8 cellular contexts compared by ENCODE assay signal in the genomic region with DNA sequence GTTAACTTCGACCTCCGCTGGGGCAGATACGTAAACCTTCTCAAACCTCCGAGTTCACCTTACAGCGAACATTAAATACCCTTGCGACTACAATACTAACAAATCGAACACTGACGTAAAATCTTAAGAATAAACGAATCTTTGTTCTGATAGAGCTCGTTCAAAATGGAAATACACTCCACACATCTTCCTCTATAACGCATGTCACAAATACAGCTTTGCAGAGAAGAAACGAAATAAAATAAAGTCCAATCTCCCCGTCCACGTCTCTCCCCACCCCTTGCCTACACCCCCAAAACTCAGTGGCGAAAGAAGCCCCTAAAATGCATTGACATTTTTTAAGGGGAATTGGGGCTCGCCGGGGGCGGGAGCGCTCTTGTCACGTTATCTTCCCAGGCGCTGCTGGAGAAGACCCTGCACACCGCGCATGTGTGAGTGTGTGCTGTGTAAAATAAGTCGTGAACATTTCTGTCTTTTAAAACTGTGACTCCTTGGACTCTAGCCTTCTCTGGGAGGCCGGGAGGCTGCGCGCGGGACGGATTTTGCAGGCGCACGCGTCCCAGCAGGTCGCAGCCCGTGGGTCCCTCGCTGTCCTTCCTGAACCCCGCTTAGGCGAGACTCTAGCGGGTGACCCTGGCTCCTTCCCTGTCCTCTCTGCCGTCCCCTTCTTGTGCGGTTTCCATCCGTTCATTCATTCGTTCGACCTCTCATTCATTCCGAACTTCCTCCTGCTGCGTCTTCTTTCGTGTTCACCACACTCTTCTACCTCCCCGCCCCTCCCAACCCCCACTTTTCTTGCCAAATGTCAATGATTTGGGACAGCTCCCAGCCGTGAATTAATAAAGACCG. TPM values are rescaled to one million over a fixed set of nuclear protein-coding genes. Genes with fewer than 3 reads are reported as not detected.
DNase-seq lines count a peak whose midpoint lies in the region; TF ChIP-seq lines count a peak whose summit lies in the region.

No MANE protein-coding gene starts in this region.

- peaks cover 5% of the 10 kb centered on the region for H3K36me3 Mint-ChIP-seq in activated naive CD4-positive, alpha-beta T cell treated with anti-CD3 and anti-CD28 coated beads for 36 hours (ENCODE audit: low read depth)
- no peaks in the 10 kb centered on the region for H3K36me3 Mint-ChIP-seq in activated T-cell treated with anti-CD3 and anti-CD28 coated beads, Interleukin-2, amount 50 U/mL, for 24 hours (ENCODE audit: low read depth)

- CTCF ChIA-PET in activated naive CD4-positive, alpha-beta T cell treated with anti-CD3 and anti-CD28 coated beads for 36 hours (lab: Charles Lee) = no interaction called here

- H3K27me3 Mint-ChIP-seq in activated naive CD4-positive, alpha-beta T cell treated with anti-CD3 and anti-CD28 coated beads for 36 hours (ENCODE audit: low read depth) = peaks cover 88% of the 10 kb centered on the region
- H3K27me3 Mint-ChIP-seq in activated T-cell treated with anti-CD3 and anti-CD28 coated beads, Interleukin-2, amount 50 U/mL, for 24 hours = peaks cover 94% of the 10 kb centered on the region

- peak overlapping the region; percentile 28 for H3K4me3 ChIP-seq in kidney epithelial cell (ENCODE audit: low read depth, low read length)

- peak overlapping the region; percentile 74 for H3K4me3 Mint-ChIP-seq in activated naive CD4-positive, alpha-beta T cell treated with anti-CD3 and anti-CD28 coated beads for 36 hours
- peak overlapping the region; percentile 78 for H3K4me3 Mint-ChIP-seq in activated T-cell treated with anti-CD3 and anti-CD28 coated beads, Interleukin-2, amount 50 U/mL, for 24 hours

- H3K27ac Mint-ChIP-seq in activated naive CD4-positive, alpha-beta T cell treated with anti-CD3 and anti-CD28 coated beads for 36 hours = no peak overlapping the region
- peak overlapping the region; percentile 72 for H3K27ac Mint-ChIP-seq in activated T-cell treated with anti-CD3 and anti-CD28 coated beads, Interleukin-2, amount 50 U/mL, for 24 hours

- no peak for TF ChIP-seq CTCF in kidney epithelial cell (IDR thresholded peaks at IDR 0.05; ENCODE audit: insufficient read depth, low read length, poor library complexity, severe bottlenecking)

- intact Hi-C loops in activated naive CD4-positive, alpha-beta T cell treated with anti-CD3 and anti-CD28 coated beads for 36 hours (cut with micrococcal nuclease) = loop anchor here (10.0 kb wide), 1 partner anchor 1230 kb away; a partner anchor contains a TSS

- peaks cover 51% of the 10 kb centered on the region for H3K4me1 Mint-ChIP-seq in activated naive CD4-positive, alpha-beta T cell treated with anti-CD3 and anti-CD28 coated beads for 36 hours (ENCODE audit: low read depth)
- H3K4me1 Mint-ChIP-seq in activated T-cell treated with anti-CD3 and anti-CD28 coated beads, Interleukin-2, amount 50 U/mL, for 24 hours (ENCODE audit: low read depth) = peaks cover 76% of the 10 kb centered on the region

- peaks cover 97% of the 10 kb centered on the region for H3K27me3 ChIP-seq in kidney epithelial cell (ENCODE audit: control insufficient read depth, insufficient read depth, low read length)

- H3K27ac ChIP-seq in temporal lobe (ENCODE audit: low read depth, low read length) = peak overlapping the region; percentile 65

- no peak for DNase-seq in activated naive CD4-positive, alpha-beta T cell treated with anti-CD3 and anti-CD28 coated beads for 36 hours
- DNase-seq in activated naive CD4-positive, alpha-beta T cell treated with anti-CD3 and anti-CD28 coated beads, Interleukin-2, amount 50 U/mL, for 16 hours = no peak
- DNase-seq in activated T-cell treated with anti-CD3 and anti-CD28 coated beads, Interleukin-2, amount 50 U/mL, for 24 hours = peak; percentile 41
- DNase-seq in kidney epithelial cell (ENCODE audit: low read depth) = no peak
- no peak for DNase-seq in SIG-M5 treated with dmso at 0.1 percent for 504 hours (lab: John Stamatoyannopoulos, UW; ENCODE audit: unreplicated experiment)
- no peak for DNase-seq in NCI-H1417 treated with DMSO at 0.1 percent for 48 hours (lab: John Stamatoyannopoulos, UW)
- no peak for DNase-seq in NK-92 (lab: John Stamatoyannopoulos, UW; ENCODE audit: unreplicated experiment)

- no peaks in the 10 kb centered on the region for H3K36me3 ChIP-seq in kidney epithelial cell (ENCODE audit: control insufficient read depth, insufficient read depth, low read length)

- H3K9me3 Mint-ChIP-seq in activated naive CD4-positive, alpha-beta T cell treated with anti-CD3 and anti-CD28 coated beads for 36 hours = peaks cover 6% of the 10 kb centered on the region
- peaks cover 4% of the 10 kb centered on the region for H3K9me3 Mint-ChIP-seq in activated T-cell treated with anti-CD3 and anti-CD28 coated beads, Interleukin-2, amount 50 U/mL, for 24 hours

RNA-seq across cellular contexts. Expression of a gene that starts 2.4 kb away (rescaled TPM):
- under 1 TPM; 0.20 to 0.45 TPM for total RNA-seq in activated naive CD4-positive, alpha-beta T cell treated with anti-CD3 and anti-CD28 coated beads for 36 hours
- total RNA-seq in kidney epithelial cell = 0.34 and 3.1 TPM in 2 replicates
- 9.6 TPM for total RNA-seq in temporal lobe
